Comparison of ENCODE assay signal across 1 cellular context in genomic region chr5:74289238-74289637, GRCh38.
TF ChIP-seq lines count a peak whose summit lies in the region.

No MANE protein-coding gene starts in this region.

TF ChIP-seq in GM23338, 12 proteins besides CTCF, POLR2A, EP300 and RAD21 (continued from another document):
- TF ChIP-seq, protein P1, sequence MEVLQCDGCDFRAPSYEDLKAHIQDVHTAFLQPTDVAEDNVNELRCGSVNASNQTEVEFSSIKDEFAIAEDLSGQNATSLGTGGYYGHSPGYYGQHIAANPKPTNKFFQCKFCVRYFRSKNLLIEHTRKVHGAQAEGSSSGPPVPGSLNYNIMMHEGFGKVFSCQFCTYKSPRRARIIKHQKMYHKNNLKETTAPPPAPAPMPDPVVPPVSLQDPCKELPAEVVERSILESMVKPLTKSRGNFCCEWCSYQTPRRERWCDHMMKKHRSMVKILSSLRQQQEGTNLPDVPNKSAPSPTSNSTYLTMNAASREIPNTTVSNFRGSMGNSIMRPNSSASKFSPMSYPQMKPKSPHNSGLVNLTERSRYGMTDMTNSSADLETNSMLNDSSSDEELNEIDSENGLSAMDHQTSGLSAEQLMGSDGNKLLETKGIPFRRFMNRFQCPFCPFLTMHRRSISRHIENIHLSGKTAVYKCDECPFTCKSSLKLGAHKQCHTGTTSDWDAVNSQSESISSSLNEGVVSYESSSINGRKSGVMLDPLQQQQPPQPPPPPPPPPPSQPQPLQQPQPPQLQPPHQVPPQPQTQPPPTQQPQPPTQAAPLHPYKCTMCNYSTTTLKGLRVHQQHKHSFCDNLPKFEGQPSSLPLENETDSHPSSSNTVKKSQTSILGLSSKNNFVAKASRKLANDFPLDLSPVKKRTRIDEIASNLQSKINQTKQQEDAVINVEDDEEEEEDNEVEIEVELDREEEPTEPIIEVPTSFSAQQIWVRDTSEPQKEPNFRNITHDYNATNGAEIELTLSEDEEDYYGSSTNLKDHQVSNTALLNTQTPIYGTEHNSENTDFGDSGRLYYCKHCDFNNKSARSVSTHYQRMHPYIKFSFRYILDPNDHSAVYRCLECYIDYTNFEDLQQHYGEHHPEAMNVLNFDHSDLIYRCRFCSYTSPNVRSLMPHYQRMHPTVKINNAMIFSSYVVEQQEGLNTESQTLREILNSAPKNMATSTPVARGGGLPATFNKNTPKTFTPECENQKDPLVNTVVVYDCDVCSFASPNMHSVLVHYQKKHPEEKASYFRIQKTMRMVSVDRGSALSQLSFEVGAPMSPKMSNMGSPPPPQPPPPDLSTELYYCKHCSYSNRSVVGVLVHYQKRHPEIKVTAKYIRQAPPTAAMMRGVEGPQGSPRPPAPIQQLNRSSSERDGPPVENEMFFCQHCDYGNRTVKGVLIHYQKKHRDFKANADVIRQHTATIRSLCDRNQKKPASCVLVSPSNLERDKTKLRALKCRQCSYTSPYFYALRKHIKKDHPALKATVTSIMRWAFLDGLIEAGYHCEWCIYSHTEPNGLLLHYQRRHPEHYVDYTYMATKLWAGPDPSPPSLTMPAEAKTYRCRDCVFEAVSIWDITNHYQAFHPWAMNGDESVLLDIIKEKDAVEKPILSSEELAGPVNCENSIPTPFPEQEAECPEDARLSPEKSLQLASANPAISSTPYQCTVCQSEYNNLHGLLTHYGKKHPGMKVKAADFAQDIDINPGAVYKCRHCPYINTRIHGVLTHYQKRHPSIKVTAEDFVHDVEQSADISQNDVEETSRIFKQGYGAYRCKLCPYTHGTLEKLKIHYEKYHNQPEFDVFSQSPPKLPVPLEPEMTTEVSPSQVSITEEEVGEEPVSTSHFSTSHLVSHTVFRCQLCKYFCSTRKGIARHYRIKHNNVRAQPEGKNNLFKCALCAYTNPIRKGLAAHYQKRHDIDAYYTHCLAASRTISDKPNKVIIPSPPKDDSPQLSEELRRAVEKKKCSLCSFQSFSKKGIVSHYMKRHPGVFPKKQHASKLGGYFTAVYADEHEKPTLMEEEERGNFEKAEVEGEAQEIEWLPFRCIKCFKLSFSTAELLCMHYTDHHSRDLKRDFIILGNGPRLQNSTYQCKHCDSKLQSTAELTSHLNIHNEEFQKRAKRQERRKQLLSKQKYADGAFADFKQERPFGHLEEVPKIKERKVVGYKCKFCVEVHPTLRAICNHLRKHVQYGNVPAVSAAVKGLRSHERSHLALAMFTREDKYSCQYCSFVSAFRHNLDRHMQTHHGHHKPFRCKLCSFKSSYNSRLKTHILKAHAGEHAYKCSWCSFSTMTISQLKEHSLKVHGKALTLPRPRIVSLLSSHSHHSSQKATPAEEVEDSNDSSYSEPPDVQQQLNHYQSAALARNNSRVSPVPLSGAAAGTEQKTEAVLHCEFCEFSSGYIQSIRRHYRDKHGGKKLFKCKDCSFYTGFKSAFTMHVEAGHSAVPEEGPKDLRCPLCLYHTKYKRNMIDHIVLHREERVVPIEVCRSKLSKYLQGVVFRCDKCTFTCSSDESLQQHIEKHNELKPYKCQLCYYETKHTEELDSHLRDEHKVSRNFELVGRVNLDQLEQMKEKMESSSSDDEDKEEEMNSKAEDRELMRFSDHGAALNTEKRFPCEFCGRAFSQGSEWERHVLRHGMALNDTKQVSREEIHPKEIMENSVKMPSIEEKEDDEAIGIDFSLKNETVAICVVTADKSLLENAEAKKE (CRISPR knock-in tag; IDR thresholded peaks at IDR 0.05): no peak
- TF ChIP-seq JUNB (IDR thresholded peaks at IDR 0.05; ENCODE audit: unreplicated experiment) (no peak), CREB1 (CRISPR knock-in tag; IDR thresholded peaks at IDR 0.05; ENCODE audit: low read depth) (no peak), ZNF114 (CRISPR knock-in tag; IDR thresholded peaks at IDR 0.05) (no peak), EZH2 (IDR thresholded peaks at IDR 0.05; ENCODE audit: low read depth, unreplicated experiment) (no peak), EZH2phosphoT487 (IDR thresholded peaks at IDR 0.05; ENCODE audit: unreplicated experiment) (no peak), STAT1 (IDR thresholded peaks at IDR 0.05; ENCODE audit: unreplicated experiment) (no peak), POLR2AphosphoS5 (IDR thresholded peaks at IDR 0.05; ENCODE audit: low read depth) (no peak), NANOG (IDR thresholded peaks at IDR 0.05; ENCODE audit: borderline replicate concordance) (no peak)
- TF ChIP-seq, protein P2, sequence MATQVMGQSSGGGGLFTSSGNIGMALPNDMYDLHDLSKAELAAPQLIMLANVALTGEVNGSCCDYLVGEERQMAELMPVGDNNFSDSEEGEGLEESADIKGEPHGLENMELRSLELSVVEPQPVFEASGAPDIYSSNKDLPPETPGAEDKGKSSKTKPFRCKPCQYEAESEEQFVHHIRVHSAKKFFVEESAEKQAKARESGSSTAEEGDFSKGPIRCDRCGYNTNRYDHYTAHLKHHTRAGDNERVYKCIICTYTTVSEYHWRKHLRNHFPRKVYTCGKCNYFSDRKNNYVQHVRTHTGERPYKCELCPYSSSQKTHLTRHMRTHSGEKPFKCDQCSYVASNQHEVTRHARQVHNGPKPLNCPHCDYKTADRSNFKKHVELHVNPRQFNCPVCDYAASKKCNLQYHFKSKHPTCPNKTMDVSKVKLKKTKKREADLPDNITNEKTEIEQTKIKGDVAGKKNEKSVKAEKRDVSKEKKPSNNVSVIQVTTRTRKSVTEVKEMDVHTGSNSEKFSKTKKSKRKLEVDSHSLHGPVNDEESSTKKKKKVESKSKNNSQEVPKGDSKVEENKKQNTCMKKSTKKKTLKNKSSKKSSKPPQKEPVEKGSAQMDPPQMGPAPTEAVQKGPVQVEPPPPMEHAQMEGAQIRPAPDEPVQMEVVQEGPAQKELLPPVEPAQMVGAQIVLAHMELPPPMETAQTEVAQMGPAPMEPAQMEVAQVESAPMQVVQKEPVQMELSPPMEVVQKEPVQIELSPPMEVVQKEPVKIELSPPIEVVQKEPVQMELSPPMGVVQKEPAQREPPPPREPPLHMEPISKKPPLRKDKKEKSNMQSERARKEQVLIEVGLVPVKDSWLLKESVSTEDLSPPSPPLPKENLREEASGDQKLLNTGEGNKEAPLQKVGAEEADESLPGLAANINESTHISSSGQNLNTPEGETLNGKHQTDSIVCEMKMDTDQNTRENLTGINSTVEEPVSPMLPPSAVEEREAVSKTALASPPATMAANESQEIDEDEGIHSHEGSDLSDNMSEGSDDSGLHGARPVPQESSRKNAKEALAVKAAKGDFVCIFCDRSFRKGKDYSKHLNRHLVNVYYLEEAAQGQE (IDR thresholded peaks at IDR 0.05; ENCODE audit: unreplicated experiment): no peak
